Comparison of ENCODE assay signal across 2 cellular contexts in the genomic region with DNA sequence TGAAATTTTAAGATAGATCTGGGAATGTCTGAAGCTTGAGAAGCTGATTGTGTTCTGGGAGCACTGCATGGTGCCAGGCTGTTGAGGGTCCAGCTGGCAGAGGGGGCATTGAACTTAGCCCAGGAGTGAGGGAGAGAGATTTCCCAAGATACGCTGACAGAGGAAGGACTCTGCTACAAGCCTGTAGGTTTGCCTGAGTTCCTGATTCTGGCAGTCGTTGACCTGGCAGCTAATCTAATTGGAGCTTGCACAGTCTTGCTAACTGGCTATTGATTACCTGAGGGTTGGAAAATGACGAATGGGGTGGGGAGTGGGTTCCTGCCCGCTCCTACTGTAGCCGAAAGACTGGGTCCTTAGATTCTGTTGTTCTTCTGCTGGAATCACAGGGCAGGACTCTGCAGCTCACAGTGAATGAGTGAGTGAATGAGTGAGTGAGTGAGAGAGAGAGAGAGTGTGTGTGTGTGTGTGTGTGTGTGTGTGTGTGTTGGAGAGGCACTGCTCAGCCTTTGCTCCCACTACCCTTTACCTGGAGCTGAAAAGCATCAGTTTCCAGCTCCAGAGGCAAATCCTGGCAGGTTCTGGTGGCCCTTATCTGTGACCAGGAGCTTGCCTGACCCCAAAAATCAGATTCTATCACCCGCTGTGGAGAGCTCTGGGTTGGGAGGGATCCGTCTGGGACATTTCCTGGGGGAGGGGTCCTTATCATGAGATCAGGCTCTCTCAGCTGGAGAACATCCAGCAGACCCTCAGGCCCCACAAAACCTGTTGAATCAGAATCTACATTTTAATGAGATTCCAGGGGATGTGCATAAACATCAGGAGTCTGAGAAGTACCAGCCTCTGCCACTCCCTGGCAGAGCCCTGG.
TF ChIP-seq lines count a peak whose summit lies in the region.

No MANE protein-coding gene starts in this region.

TF ChIP-seq in HEK293, 187 proteins besides CTCF, POLR2A, EP300 and RAD21:
- no peak for TF ChIP-seq OSR2 (tag by site-specific recombination; IDR thresholded peaks at IDR 0.05)
- TF ChIP-seq SCRT1 (tag by site-specific recombination; IDR thresholded peaks at IDR 0.05; ENCODE audit: borderline replicate concordance): 0 out of 2 replicates have a peak, but pooled peaks have one; percentile 49
- peak; percentile 88 for TF ChIP-seq PRDM1 (tag by site-specific recombination; IDR thresholded peaks at IDR 0.05)
- TF ChIP-seq, protein P1, sequence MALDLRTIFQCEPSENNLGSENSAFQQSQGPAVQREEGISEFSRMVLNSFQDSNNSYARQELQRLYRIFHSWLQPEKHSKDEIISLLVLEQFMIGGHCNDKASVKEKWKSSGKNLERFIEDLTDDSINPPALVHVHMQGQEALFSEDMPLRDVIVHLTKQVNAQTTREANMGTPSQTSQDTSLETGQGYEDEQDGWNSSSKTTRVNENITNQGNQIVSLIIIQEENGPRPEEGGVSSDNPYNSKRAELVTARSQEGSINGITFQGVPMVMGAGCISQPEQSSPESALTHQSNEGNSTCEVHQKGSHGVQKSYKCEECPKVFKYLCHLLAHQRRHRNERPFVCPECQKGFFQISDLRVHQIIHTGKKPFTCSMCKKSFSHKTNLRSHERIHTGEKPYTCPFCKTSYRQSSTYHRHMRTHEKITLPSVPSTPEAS (tag by site-specific recombination; IDR thresholded peaks at IDR 0.05): peak; percentile 61
- TF ChIP-seq SCRT2 (tag by site-specific recombination; IDR thresholded peaks at IDR 0.05): peak; percentile 78
- no peak for TF ChIP-seq REST (tag by site-specific recombination; IDR thresholded peaks at IDR 0.05)
- TF ChIP-seq ZNF654 (tag by site-specific recombination; IDR thresholded peaks at IDR 0.05; ENCODE audit: low read depth): no peak
- no peak for TF ChIP-seq ZNF341 (tag by site-specific recombination; IDR thresholded peaks at IDR 0.05; ENCODE audit: low read depth)
- no peak for TF ChIP-seq ZNF501 (tag by site-specific recombination; IDR thresholded peaks at IDR 0.05)

TF ChIP-seq in H1, 55 proteins besides CTCF, POLR2A, EP300 and RAD21:
- TF ChIP-seq SRF (IDR thresholded peaks at IDR 0.05; ENCODE audit: low read depth, low read length): no peak
- TF ChIP-seq JUND (IDR thresholded peaks at IDR 0.05; ENCODE audit: low read length): no peak
- TF ChIP-seq CHD2 (IDR thresholded peaks at IDR 0.05; ENCODE audit: low read length): no peak
- no peak for TF ChIP-seq CTBP2 (IDR thresholded peaks at IDR 0.05; ENCODE audit: borderline replicate concordance, insufficient read depth, insufficient read length, low read length)
- no peak for TF ChIP-seq CHD7 (IDR thresholded peaks at IDR 0.05; ENCODE audit: insufficient replicate concordance, low read length)
- no peak for TF ChIP-seq BCL11A (IDR thresholded peaks at IDR 0.05; ENCODE audit: low read depth in 2 of 2, low read length in 2 of 2)
- no peak for TF ChIP-seq HDAC2 (IDR thresholded peaks at IDR 0.05; ENCODE audit: borderline replicate concordance in 1 of 2, low read depth in 2 of 2, low read length in 2 of 2)
- TF ChIP-seq TAF1 (IDR thresholded peaks at IDR 0.05; ENCODE audit: low read depth, low read length): no peak
- TF ChIP-seq SUZ12 (IDR thresholded peaks at IDR 0.05; ENCODE audit: low read length): no peak
- TF ChIP-seq TEAD4 (IDR thresholded peaks at IDR 0.05; ENCODE audit: low read depth, low read length): no peak
- TF ChIP-seq SIRT6 (IDR thresholded peaks at IDR 0.05; ENCODE audit: low read length): no peak
- TF ChIP-seq, protein P2, sequence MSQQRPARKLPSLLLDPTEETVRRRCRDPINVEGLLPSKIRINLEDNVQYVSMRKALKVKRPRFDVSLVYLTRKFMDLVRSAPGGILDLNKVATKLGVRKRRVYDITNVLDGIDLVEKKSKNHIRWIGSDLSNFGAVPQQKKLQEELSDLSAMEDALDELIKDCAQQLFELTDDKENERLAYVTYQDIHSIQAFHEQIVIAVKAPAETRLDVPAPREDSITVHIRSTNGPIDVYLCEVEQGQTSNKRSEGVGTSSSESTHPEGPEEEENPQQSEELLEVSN (IDR thresholded peaks at IDR 0.05): no peak
- no peak for TF ChIP-seq SIX5 (IDR thresholded peaks at IDR 0.05; ENCODE audit: low read depth, low read length)
- no peak for TF ChIP-seq USF2 (IDR thresholded peaks at IDR 0.05; ENCODE audit: low read length)
- TF ChIP-seq MAX (IDR thresholded peaks at IDR 0.05): no peak
- TF ChIP-seq BACH1 (IDR thresholded peaks at IDR 0.05; ENCODE audit: low read length): no peak
- no peak for TF ChIP-seq CBX5 (IDR thresholded peaks at IDR 0.05; ENCODE audit: low read depth, low read length)
- no peak for TF ChIP-seq SIN3A (conservative IDR thresholded peaks at IDR 0.05 in 1 of 2, IDR thresholded peaks at IDR 0.05 in 1 of 2; ENCODE audit: low read depth in 1 of 2, low read length in 2 of 2)
